In genomic region chr22:49953027-49953679, GRCh38 we compare ENCODE assay signal across 18 cellular contexts. TPM values are rescaled to one million over a fixed set of nuclear protein-coding genes. Genes with fewer than 3 reads are reported as not detected.
A peak's percentile ranks its signal among the peaks of the same experiment; 100 is the strongest.
DNase-seq lines count a peak whose midpoint lies in the region; ATAC-seq and TF ChIP-seq lines count a peak whose summit lies in the region.
"Had no signal": no experiment of that assay in that cellular context is flagged by ENCODE, and none has a peak within 500 bp of the region (broad histone marks: within the 10 kb centered on the region; RNA-seq: fewer than 3 reads in every experiment).

No MANE protein-coding gene starts in this region.

- TF ChIP-seq CTCF in Caco-2 (IDR thresholded peaks at IDR 0.05; ENCODE audit: insufficient read depth in 1 of 2, low read depth in 1 of 2, low read length in 1 of 2, severe bottlenecking in 1 of 2, unreplicated experiment in 1 of 2) (no peak), RWPE2 (IDR thresholded peaks at IDR 0.05; ENCODE audit: poor library complexity, severe bottlenecking) (no peak)

- no peaks in the 10 kb centered on the region for H3K9me3 Mint-ChIP-seq in Caco-2 (ENCODE audit: unreplicated experiment)
- H3K9me3 Mint-ChIP-seq: CD4-positive, CD25-positive, alpha-beta regulatory T cell; endodermal cell; T-cell had no signal

- no peak overlapping the region for H3K4me3 ChIP-seq in Caco-2 (ENCODE audit: low read depth, low read length)
- H3K4me3 ChIP-seq in RWPE2 (ENCODE audit: severe bottlenecking), result no peak overlapping the region
- H3K4me3 ChIP-seq in right cardiac atrium (ENCODE audit: low read length), result no peak overlapping the region
- H3K4me3 ChIP-seq in skin epidermis, result no peak overlapping the region
- no peak overlapping the region for H3K4me3 ChIP-seq in H7 (ENCODE audit: insufficient read depth, low read depth, low read length)
- H3K4me3 ChIP-seq: lung had no signal

- H3K9me3 ChIP-seq in Caco-2 (no peaks in the 10 kb centered on the region), RWPE2 (ENCODE audit: severe bottlenecking) (no peaks in the 10 kb centered on the region), right cardiac atrium (ENCODE audit: control insufficient read depth, low read length) (no peaks in the 10 kb centered on the region)

- no peaks in the 10 kb centered on the region for H3K27me3 Mint-ChIP-seq in Caco-2 (ENCODE audit: insufficient read depth, unreplicated experiment)
- H3K27me3 Mint-ChIP-seq: CD4-positive, CD25-positive, alpha-beta regulatory T cell; T-cell had no signal

- no peak overlapping the region for H3K4me3 Mint-ChIP-seq in Caco-2 (ENCODE audit: unreplicated experiment)
- H3K4me3 Mint-ChIP-seq: CD4-positive, CD25-positive, alpha-beta regulatory T cell; endodermal cell; T-cell had no signal

- H3K27ac Mint-ChIP-seq in Caco-2 (ENCODE audit: unreplicated experiment), result peak overlapping the region; percentile 99
- H3K27ac Mint-ChIP-seq: CD4-positive, CD25-positive, alpha-beta regulatory T cell had no signal

- POLR2A ChIA-PET in Caco-2 (lab: Charles Lee), result interaction anchor here (3.1 to 3.7 kb wide), 2 partner anchors 8 to 18 kb away, joined by 20 to 25 read pairs; partner anchors contain the start of gene PIM3

- H3K4me1 ChIP-seq in Caco-2 (peaks cover 69% of the 10 kb centered on the region), RWPE2 (ENCODE audit: insufficient read depth, poor library complexity, severe bottlenecking) (peaks cover 41% of the 10 kb centered on the region), right cardiac atrium (ENCODE audit: control insufficient read depth, insufficient read depth, low read length) (peaks cover 11% of the 10 kb centered on the region)

- ATAC-seq in RWPE2 (ENCODE audit: low read depth) (no peak), right cardiac atrium (peak in 1 of 2 donors; percentile 7), HG03469 (IDR thresholded peaks at IDR 0.05; ENCODE audit: unreplicated experiment) (no peak), GM19324 (IDR thresholded peaks at IDR 0.05; ENCODE audit: low FRiP score, unreplicated experiment) (no peak), esophagus mucosa (no peak)
- ATAC-seq: T-cell had no signal

- peak overlapping the region; percentile 87 for H3K27ac ChIP-seq in RWPE2 (ENCODE audit: poor library complexity, severe bottlenecking)
- peak overlapping the region; percentile 72 for H3K27ac ChIP-seq in right cardiac atrium (ENCODE audit: low read length)
- peak overlapping the region in 16 of 21 experiments; percentile 29 to 92 (median 81) for H3K27ac ChIP-seq in skin epidermis

- H3K36me3 Mint-ChIP-seq in Caco-2 (ENCODE audit: insufficient read depth, unreplicated experiment), result peaks cover 8% of the 10 kb centered on the region
- H3K36me3 Mint-ChIP-seq: CD4-positive, CD25-positive, alpha-beta regulatory T cell; T-cell had no signal

- intact Hi-C loops in Caco-2 (cut with micrococcal nuclease; ENCODE audit: unreplicated experiment), result no loop called here
- intact Hi-C loops in right cardiac atrium (cut with DNase I), result no loop called here

- DNase-seq in Caco-2 (no peak), RWPE2 (ENCODE audit: low spot score) (no peak), right cardiac atrium (peak in 2 of 3 donors; percentile 64 to 73), H7 (no peak)
- DNase-seq: activated CD4-positive, alpha-beta T cell treated with anti-CD3 and anti-CD28 coated beads for 48 hours; CD4-positive, CD25-positive, alpha-beta regulatory T cell; endodermal cell; head of caudate nucleus; KG1; NCI-H2081 treated with DMSO at 0.1 percent for 48 hours; stimulated activated CD4-positive, alpha-beta T cell treated with anti-CD3 and anti-CD28 coated beads, Interleukin-1b, Interleukin-23, amount 100 ng/mL, for 48 hours had no signal

- no peaks in the 10 kb centered on the region for H3K27me3 ChIP-seq in Caco-2 (replicated peaks; ENCODE audit: control insufficient read depth, insufficient read depth, low read length)
- no peaks in the 10 kb centered on the region for H3K27me3 ChIP-seq in RWPE2 (ENCODE audit: insufficient read depth, poor library complexity, severe bottlenecking)
- H3K27me3 ChIP-seq in right cardiac atrium (ENCODE audit: control insufficient read depth, insufficient read depth), result no peaks in the 10 kb centered on the region
- H3K27me3 ChIP-seq in H7 (ENCODE audit: control insufficient read depth, insufficient read depth, low read length), result no peaks in the 10 kb centered on the region

- CTCF ChIA-PET in Caco-2 (lab: Charles Lee), result interaction anchor here (0.9 kb wide), 1 partner anchor 22 kb away, joined by 3 read pairs; no protein-coding TSS in a partner anchor

- WGBS in right cardiac atrium, result 68% methylated on average over 20 of the region's 20 CpGs

- peaks cover 8% of the 10 kb centered on the region for H3K4me1 Mint-ChIP-seq in Caco-2 (ENCODE audit: low read depth, unreplicated experiment)
- H3K4me1 Mint-ChIP-seq: CD4-positive, CD25-positive, alpha-beta regulatory T cell; endodermal cell; T-cell had no signal

- no peaks in the 10 kb centered on the region for H3K36me3 ChIP-seq in Caco-2 (ENCODE audit: control insufficient read depth, insufficient read depth, low read length)
- H3K36me3 ChIP-seq in RWPE2 (ENCODE audit: low read depth), result no peaks in the 10 kb centered on the region
- H3K36me3 ChIP-seq in H7 (replicated peaks; ENCODE audit: control insufficient read depth, insufficient read depth, low read length), result no peaks in the 10 kb centered on the region

- BruUV-seq in Caco-2 (replicated peaks; lab: Mats Ljungman, UMichigan), result no TSS peak

RNA-seq across cellular contexts. Expression of gene PIM3, which starts 7.4 kb away (rescaled TPM):
- 39.6 and 41.1 TPM in 2 replicates for total RNA-seq in Caco-2 (2022)
- 10 to 100 TPM; 39.9 to 55.8 (median 49.9) TPM for total RNA-seq in right cardiac atrium
- polyA plus RNA-seq in right cardiac atrium, result 39.0 TPM
- total RNA-seq in H7 (2014; rRNA removed; shearing (Covaris generic)), result 71.2 and 79.7 TPM in 2 replicates
- total RNA-seq in esophagus mucosa, result 50.5 TPM

RNA-seq across cellular contexts. Expression of gene CRELD2, which starts 34.7 kb away (rescaled TPM):
- total RNA-seq in Caco-2 (2022) (38.1 and 43.3 TPM in 2 replicates), right cardiac atrium (10 to 100 TPM; 22.1 to 40.0 (median 26.8) TPM), esophagus mucosa (25.5 TPM)
- polyA plus RNA-seq in right cardiac atrium, result 21.8 TPM
- 22.8 and 45.6 TPM in 2 replicates for total RNA-seq in H7 (2014; rRNA removed; shearing (Covaris generic))

RNA-seq across cellular contexts. Expression of gene ALG12, which starts 34.9 kb away (rescaled TPM):
- total RNA-seq in Caco-2 (2022) (31.6 and 35.7 TPM in 2 replicates), right cardiac atrium (10 to 100 TPM; 13.2 to 19.7 (median 17.4) TPM), esophagus mucosa (10.1 TPM)
- 13.0 TPM for polyA plus RNA-seq in right cardiac atrium
- 28.5 and 32.9 TPM in 2 replicates for total RNA-seq in H7 (2014; rRNA removed; shearing (Covaris generic))

RNA-seq across cellular contexts. Expression of gene IL17REL, which starts 59.4 kb away (rescaled TPM):
- total RNA-seq in Caco-2 (2022), result not detected in 2 replicates
- total RNA-seq in right cardiac atrium, result under 1 TPM in 1 of 4 donors, not detected in 3; 0.06 TPM
- polyA plus RNA-seq in right cardiac atrium, result not detected
- total RNA-seq in H7 (2014; rRNA removed; shearing (Covaris generic)), result 0.04 TPM in 1 of 2 replicates, not detected in the other
- not detected for total RNA-seq in esophagus mucosa
- total RNA-seq: osteoblast had no signal

Comparison
In these comparisons a context has a peak if more than half of its experiments do, and no peak if none do; other contexts are left out.
1. DNase-seq: peak in right cardiac atrium (2 of 3); none in Caco-2 (0 of 2), RWPE2 (single experiment) and H7 (single experiment).
2. Peak in every context shown above with its lines, with median percentiles within 50 percentile points of each other: H3K27ac ChIP-seq.